ENCODE assay signal across 1 cellular context in the genomic region with DNA sequence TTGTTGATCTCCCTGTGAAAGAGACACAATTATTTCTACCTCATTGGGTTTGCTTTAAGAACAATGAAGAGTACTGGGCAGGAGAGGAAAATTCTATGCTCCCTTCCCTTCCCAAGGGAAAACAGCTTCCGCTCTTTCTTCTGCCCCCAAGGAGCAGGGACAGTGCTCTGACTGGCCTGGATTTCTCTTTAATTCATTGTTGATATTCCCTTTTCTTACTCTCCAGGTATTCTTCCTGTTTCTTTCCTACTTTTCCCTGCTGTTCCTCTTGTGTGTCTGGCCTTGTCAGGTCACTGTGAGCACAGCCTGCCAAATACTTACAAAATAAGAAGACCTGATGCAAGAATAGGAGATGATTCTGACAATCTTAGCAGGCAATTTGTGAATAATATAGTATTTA.
TF ChIP-seq lines count a peak whose summit lies in the region.

No MANE protein-coding gene starts in this region.

TF ChIP-seq in GM23338, 12 proteins besides CTCF, POLR2A, EP300 and RAD21 (continued from another document):
- TF ChIP-seq CREB1 (CRISPR knock-in tag; IDR thresholded peaks at IDR 0.05; ENCODE audit: low read depth), result no peak
